Comparison of ENCODE assay signal across 17 cellular contexts in the genomic region with DNA sequence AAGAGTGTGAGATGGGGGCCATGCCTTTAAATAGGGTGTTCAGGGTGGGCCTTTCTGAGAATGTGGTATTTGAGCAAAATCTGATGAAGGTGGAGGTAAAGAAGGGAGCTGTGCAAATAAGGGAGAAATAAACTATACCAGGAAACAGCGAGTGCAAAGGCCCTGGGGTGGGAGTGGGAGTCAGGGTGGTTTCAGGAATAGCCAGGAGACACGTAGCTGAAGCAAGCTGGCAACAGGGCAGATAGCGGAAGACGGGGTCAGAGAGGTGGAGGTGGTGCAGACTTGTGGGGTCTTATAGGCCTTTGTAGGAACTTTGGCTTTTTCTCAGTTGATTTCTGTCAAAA. TPM values are rescaled to one million over a fixed set of nuclear protein-coding genes. Genes with fewer than 3 reads are reported as not detected.
DNase-seq lines count a peak whose midpoint lies in the region; FAIRE-seq and TF ChIP-seq lines count a peak whose summit lies in the region.
"Had no signal": no experiment of that assay in that cellular context is flagged by ENCODE, and none has a peak within 500 bp of the region (broad histone marks: within the 10 kb centered on the region; RNA-seq: fewer than 3 reads in every experiment).

No MANE protein-coding gene starts in this region.

- no peak for FAIRE-seq in keratinocyte (lab: Jason Lieb, UNC)
- FAIRE-seq in small intestine (lab: Jason Lieb, UNC), result no peak
- FAIRE-seq in D721Med (lab: Jason Lieb, UNC), result no peak

- H3K9ac ChIP-seq in mammary epithelial cell (ENCODE audit: insufficient read depth, low read length) (no peak overlapping the region), keratinocyte (ENCODE audit: control insufficient read depth, extremely low read depth, insufficient read depth, low read length) (peak overlapping the region; percentile 86)

- CTCF ChIA-PET in mammary epithelial cell (lab: Charles Lee; ENCODE audit: low non-redundant PET), result no interaction called here

- H3K36me3 ChIP-seq in mammary epithelial cell (ENCODE audit: insufficient read depth, low read length) (no peaks in the 10 kb centered on the region), breast epithelium (no peaks in the 10 kb centered on the region), SJSA1 (no peaks in the 10 kb centered on the region), keratinocyte (ENCODE audit: control insufficient read depth in 2 of 2, extremely low read depth in 1 of 2, insufficient read depth in 2 of 2, low read length in 2 of 2) (no peaks in the 10 kb centered on the region), vagina (no peaks in the 10 kb centered on the region), small intestine (ENCODE audit: control insufficient read depth in 2 of 2, insufficient read depth in 2 of 2, low read length in 2 of 2) (no peaks in the 10 kb centered on the region)

- H3K27me3 ChIP-seq in mammary epithelial cell (ENCODE audit: insufficient read depth, low read length) (no peaks in the 10 kb centered on the region), breast epithelium (no peaks in the 10 kb centered on the region), SJSA1 (replicated peaks) (no peaks in the 10 kb centered on the region), keratinocyte (ENCODE audit: control insufficient read depth, extremely low read depth, insufficient read depth, low read length) (no peaks in the 10 kb centered on the region), vagina (no peaks in the 10 kb centered on the region), small intestine (ENCODE audit: control insufficient read depth in 2 of 2, insufficient read depth in 2 of 2, low read length in 2 of 2) (no peaks in the 10 kb centered on the region)

- 71% methylated on average over 4 of the region's 4 CpGs for WGBS in mammary epithelial cell (ENCODE audit: low coverage, missing lambda C conversion rate)
- 94 to 97% (median 96%) methylated on average over 4 of the region's 4 CpGs for WGBS in small intestine, 3 donors

- no peaks in the 10 kb centered on the region for H3K9me3 ChIP-seq in mammary epithelial cell (replicated peaks; ENCODE audit: insufficient read depth, low read length)
- no peaks in the 10 kb centered on the region for H3K9me3 ChIP-seq in breast epithelium
- no peaks in the 10 kb centered on the region for H3K9me3 ChIP-seq in SJSA1 (replicated peaks)
- no peaks in the 10 kb centered on the region for H3K9me3 ChIP-seq in keratinocyte (ENCODE audit: control insufficient read depth, low read depth, low read length)
- no peaks in the 10 kb centered on the region for H3K9me3 ChIP-seq in vagina
- no peaks in the 10 kb centered on the region for H3K9me3 ChIP-seq in small intestine (ENCODE audit: control insufficient read depth, low read depth)

- intact Hi-C loops in mammary epithelial cell (cut with micrococcal nuclease) (loop anchor here (2.0 kb wide), 1 partner anchor 38 kb away; no protein-coding TSS in a partner anchor), breast epithelium (cut with DNase I; ENCODE audit: low total_unique reads) (loop anchor here (5.0 kb wide), 1 partner anchor 115 kb away; a partner anchor contains a TSS), vagina (cut with DNase I) (no loop called here)

- TF ChIP-seq POLR2A in breast epithelium (IDR thresholded peaks at IDR 0.05) (no peak), vagina (IDR thresholded peaks at IDR 0.05) (no peak)

- in situ Hi-C loops in mammary epithelial cell (cut with MboI; ENCODE audit: low sequenced_read_pairs in 2 of 2), result loop anchor here in 1 of 2 donors (5.0 to 10.0 kb wide), 3 partner anchors 35 to 148 kb away; no protein-coding TSS in a partner anchor

- TF ChIP-seq CTCF in mammary epithelial cell (conservative IDR thresholded peaks at IDR 0.05 in 1 of 2, IDR thresholded peaks at IDR 0.05 in 1 of 2; ENCODE audit: extremely low read depth in 1 of 2, insufficient read depth in 1 of 2, low read depth in 1 of 2, low read length in 2 of 2), result no peak
- no peak for TF ChIP-seq CTCF in breast epithelium (IDR thresholded peaks at IDR 0.05)
- TF ChIP-seq CTCF in keratinocyte (optimal IDR thresholded peaks at IDR 0.05 in 1 of 3, IDR thresholded peaks at IDR 0.05 in 1 of 3, conservative IDR thresholded peaks at IDR 0.05 in 1 of 3; ENCODE audit: extremely low read depth in 1 of 3, insufficient read depth in 2 of 3, low read length in 3 of 3), result no peak
- no peak for TF ChIP-seq CTCF in vagina (IDR thresholded peaks at IDR 0.05)
- TF ChIP-seq CTCF in D721Med (IDR thresholded peaks at IDR 0.05; ENCODE audit: insufficient read depth, missing control alignments), result no peak

- H3K4me2 ChIP-seq in mammary epithelial cell (ENCODE audit: insufficient read depth, low read depth, low read length) (peak overlapping the region; percentile 72), keratinocyte (ENCODE audit: control insufficient read depth, extremely low read depth, insufficient read depth, low read depth, low read length) (peak overlapping the region; percentile 91)

- no peak overlapping the region for H2AFZ ChIP-seq in mammary epithelial cell (ENCODE audit: low read depth, low read length)
- H2AFZ ChIP-seq in keratinocyte (ENCODE audit: control insufficient read depth, low read length), result no peak overlapping the region

- no TSS peak for BruUV-seq in mammary epithelial cell (replicated peaks; lab: Mats Ljungman, UMichigan)

- H4K20me1 ChIP-seq in mammary epithelial cell (ENCODE audit: insufficient read depth, low read length), result no peaks in the 10 kb centered on the region
- no peaks in the 10 kb centered on the region for H4K20me1 ChIP-seq in keratinocyte (ENCODE audit: control insufficient read depth, extremely low read depth, insufficient read depth, low read length)

- H3K27ac ChIP-seq in mammary epithelial cell (ENCODE audit: insufficient read depth, low read depth, low read length), result peak overlapping the region; percentile 96
- no peak overlapping the region for H3K27ac ChIP-seq in breast epithelium
- H3K27ac ChIP-seq in SJSA1, result peak overlapping the region; percentile 12; the same call in 1 of the 2 replicates
- H3K27ac ChIP-seq in keratinocyte (ENCODE audit: control insufficient read depth, insufficient read depth, low read length), result peak overlapping the region; percentile 97
- H3K27ac ChIP-seq in vagina, result peak overlapping the region; percentile 70
- no peak overlapping the region for H3K27ac ChIP-seq in small intestine (ENCODE audit: low read depth in 1 of 2, low read length in 1 of 2)
- H3K27ac ChIP-seq: HL-60 had no signal

- H3K79me2 ChIP-seq in mammary epithelial cell (ENCODE audit: insufficient read depth, low read length), result no peaks in the 10 kb centered on the region
- H3K79me2 ChIP-seq in keratinocyte (ENCODE audit: control insufficient read depth, insufficient read depth, low read length), result no peaks in the 10 kb centered on the region

- no peaks in the 10 kb centered on the region for H3K9me1 ChIP-seq in keratinocyte (ENCODE audit: control insufficient read depth, extremely low read depth, insufficient read depth, low read length)

- dilution Hi-C loops in mammary epithelial cell (cut with HindIII; ENCODE audit: low sequenced_read_pairs), result no loop called here
- dilution Hi-C loops in keratinocyte (cut with MboI; ENCODE audit: extremely low pct_ligation_motif_present, low sequenced_read_pairs), result no loop called here

- H3K4me1 ChIP-seq in mammary epithelial cell (ENCODE audit: insufficient read depth, low read length), result peaks cover 52% of the 10 kb centered on the region
- H3K4me1 ChIP-seq in breast epithelium, result no peaks in the 10 kb centered on the region
- peaks cover 50% of the 10 kb centered on the region for H3K4me1 ChIP-seq in SJSA1 (replicated peaks)
- peaks cover 54% of the 10 kb centered on the region for H3K4me1 ChIP-seq in keratinocyte (ENCODE audit: control insufficient read depth, extremely low read depth, insufficient read depth, low read length)
- H3K4me1 ChIP-seq in vagina, result peaks cover 12% of the 10 kb centered on the region
- H3K4me1 ChIP-seq in small intestine (ENCODE audit: control insufficient read depth in 2 of 2, insufficient read depth in 1 of 2, low read depth in 1 of 2, low read length in 1 of 2), result peaks cover 2 to 3% of the 10 kb centered on the region in 2 donors

- H3K4me3 ChIP-seq in mammary epithelial cell (replicated peaks in 1 of 3; ENCODE audit: insufficient read depth in 1 of 3, low read depth in 2 of 3, low read length in 3 of 3), result no peak overlapping the region
- H3K4me3 ChIP-seq in breast epithelium, result no peak overlapping the region
- no peak overlapping the region for H3K4me3 ChIP-seq in SJSA1
- H3K4me3 ChIP-seq in keratinocyte (ENCODE audit: control insufficient read depth in 2 of 3, extremely low read depth in 1 of 3, insufficient read depth in 2 of 3, low read depth in 1 of 3, low read length in 3 of 3), result no peak overlapping the region
- no peak overlapping the region for H3K4me3 ChIP-seq in vagina
- no peak overlapping the region for H3K4me3 ChIP-seq in small intestine (ENCODE audit: low read depth in 1 of 2, low read length in 2 of 2)

- DNase-seq in mammary epithelial cell (no peak), breast epithelium (ENCODE audit: low spot score in 2 of 2) (no peak), SJSA1 (ENCODE audit: low read depth in 1 of 2, low spot score in 2 of 2) (no peak), keratinocyte (ENCODE audit: low read depth, low spot score) (no peak), vagina (ENCODE audit: extremely low spot score in 2 of 2) (no peak), small intestine (no peak), NCI-H510A treated with DMSO at 0.1 percent for 48 hours (lab: John Stamatoyannopoulos, UW) (no peak), D721Med (ENCODE audit: insufficient read length, low spot score) (no peak)
- DNase-seq: CD4-positive, alpha-beta T cell; KG1; NCI-H1092; NCI-H2107; NCI-H748 treated with DMSO at 0.1 percent for 48 hours; SHP77 treated with DMSO at 0.1 percent for 48 hours had no signal

RNA-seq across cellular contexts. Expression of a gene that starts 51.6 kb away (rescaled TPM):
- total RNA-seq in mammary epithelial cell (not detected), breast epithelium (10 to 100 TPM; 11.5 to 51.4 (median 18.6) TPM), vagina (20.4 TPM)
- polyA plus RNA-seq in mammary epithelial cell (not detected), keratinocyte (0.03 to 0.13 TPM (median 0.08 TPM) in 3 replicates), small intestine (1 to 10 TPM; 1.1 to 8.8 (median 5.7) TPM)
- polyA minus RNA-seq in mammary epithelial cell (not detected), keratinocyte (0.03 to 0.40 TPM (median 0.13 TPM) in 3 replicates)
- not detected in 2 replicates for total RNA-seq in SJSA1 (2014; rRNA removed; shearing (Covaris generic))
- polyA plus RNA-seq in keratinocyte (2011; ENCODE audit: low read depth), result 0.09 TPM
- polyA plus RNA-seq in keratinocyte (2011; cell fraction: cytosol; rRNA removed), result 0.04 and 0.08 TPM in 2 replicates
- polyA plus RNA-seq in keratinocyte (2011; cell fraction: nucleus; rRNA removed), result 0.09 and 0.23 TPM in 2 replicates
- polyA plus RNA-seq in keratinocyte (2012; ENCODE audit: low replicate concordance), result 0.66 TPM in 1 of 2 replicates, not detected in the other
- polyA minus RNA-seq in keratinocyte (2011; cell fraction: cytosol; rRNA and poly(A)+ RNA removed), result not detected
- polyA minus RNA-seq in keratinocyte (2011; cell fraction: nucleus; rRNA and poly(A)+ RNA removed), result 0.16 and 0.32 TPM in 2 replicates
- total RNA-seq: Daoy, M059J had no signal

Comparison
In these comparisons a context has a peak if more than half of its experiments do, and no peak if none do; other contexts are left out.
1. H3K27ac ChIP-seq: peak in mammary epithelial cell (single experiment), SJSA1 (single experiment), keratinocyte (single experiment) and vagina (single experiment); none in breast epithelium (0 of 2) and small intestine (0 of 2).
2. RNA of a gene that starts 51.6 kb away (total RNA-seq): 20.4 TPM in vagina (single experiment) and 11.5 to 51.4 TPM in breast epithelium; not detected in mammary epithelial cell and not detected in SJSA1; every median in the first group is over 10 times any median in the second.